Comparison of ENCODE assay signal across 2 cellular contexts in genomic region chr10:110493832-110494426, GRCh38.
TF ChIP-seq lines count a peak whose summit lies in the region.

No MANE protein-coding gene starts in this region.

TF ChIP-seq in GM23338, 12 proteins besides CTCF, POLR2A, EP300 and RAD21 (continued from another document):
- TF ChIP-seq, protein P1, sequence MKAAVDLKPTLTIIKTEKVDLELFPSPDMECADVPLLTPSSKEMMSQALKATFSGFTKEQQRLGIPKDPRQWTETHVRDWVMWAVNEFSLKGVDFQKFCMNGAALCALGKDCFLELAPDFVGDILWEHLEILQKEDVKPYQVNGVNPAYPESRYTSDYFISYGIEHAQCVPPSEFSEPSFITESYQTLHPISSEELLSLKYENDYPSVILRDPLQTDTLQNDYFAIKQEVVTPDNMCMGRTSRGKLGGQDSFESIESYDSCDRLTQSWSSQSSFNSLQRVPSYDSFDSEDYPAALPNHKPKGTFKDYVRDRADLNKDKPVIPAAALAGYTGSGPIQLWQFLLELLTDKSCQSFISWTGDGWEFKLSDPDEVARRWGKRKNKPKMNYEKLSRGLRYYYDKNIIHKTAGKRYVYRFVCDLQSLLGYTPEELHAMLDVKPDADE (IDR thresholded peaks at IDR 0.05) = no peak
- TF ChIP-seq EZH2 (IDR thresholded peaks at IDR 0.05; ENCODE audit: low read depth, unreplicated experiment) (no peak), NANOG (IDR thresholded peaks at IDR 0.05; ENCODE audit: borderline replicate concordance) (no peak), ZNF462 (CRISPR knock-in tag; IDR thresholded peaks at IDR 0.05) (no peak), STAT1 (IDR thresholded peaks at IDR 0.05; ENCODE audit: unreplicated experiment) (no peak), EZH2phosphoT487 (IDR thresholded peaks at IDR 0.05; ENCODE audit: unreplicated experiment) (no peak), ZNF331 (CRISPR knock-in tag; IDR thresholded peaks at IDR 0.05; ENCODE audit: low read depth) (no peak), CREB1 (CRISPR knock-in tag; IDR thresholded peaks at IDR 0.05; ENCODE audit: low read depth) (no peak)

TF ChIP-seq in WTC11, 78 proteins besides CTCF, POLR2A, EP300 and RAD21 (continued from another document):
- TF ChIP-seq, protein P2, sequence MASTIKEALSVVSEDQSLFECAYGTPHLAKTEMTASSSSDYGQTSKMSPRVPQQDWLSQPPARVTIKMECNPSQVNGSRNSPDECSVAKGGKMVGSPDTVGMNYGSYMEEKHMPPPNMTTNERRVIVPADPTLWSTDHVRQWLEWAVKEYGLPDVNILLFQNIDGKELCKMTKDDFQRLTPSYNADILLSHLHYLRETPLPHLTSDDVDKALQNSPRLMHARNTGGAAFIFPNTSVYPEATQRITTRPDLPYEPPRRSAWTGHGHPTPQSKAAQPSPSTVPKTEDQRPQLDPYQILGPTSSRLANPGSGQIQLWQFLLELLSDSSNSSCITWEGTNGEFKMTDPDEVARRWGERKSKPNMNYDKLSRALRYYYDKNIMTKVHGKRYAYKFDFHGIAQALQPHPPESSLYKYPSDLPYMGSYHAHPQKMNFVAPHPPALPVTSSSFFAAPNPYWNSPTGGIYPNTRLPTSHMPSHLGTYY (CRISPR knock-in tag; IDR thresholded peaks at IDR 0.05) = no peak
